ENCODE assay signal across 11 cellular contexts in the genomic region with DNA sequence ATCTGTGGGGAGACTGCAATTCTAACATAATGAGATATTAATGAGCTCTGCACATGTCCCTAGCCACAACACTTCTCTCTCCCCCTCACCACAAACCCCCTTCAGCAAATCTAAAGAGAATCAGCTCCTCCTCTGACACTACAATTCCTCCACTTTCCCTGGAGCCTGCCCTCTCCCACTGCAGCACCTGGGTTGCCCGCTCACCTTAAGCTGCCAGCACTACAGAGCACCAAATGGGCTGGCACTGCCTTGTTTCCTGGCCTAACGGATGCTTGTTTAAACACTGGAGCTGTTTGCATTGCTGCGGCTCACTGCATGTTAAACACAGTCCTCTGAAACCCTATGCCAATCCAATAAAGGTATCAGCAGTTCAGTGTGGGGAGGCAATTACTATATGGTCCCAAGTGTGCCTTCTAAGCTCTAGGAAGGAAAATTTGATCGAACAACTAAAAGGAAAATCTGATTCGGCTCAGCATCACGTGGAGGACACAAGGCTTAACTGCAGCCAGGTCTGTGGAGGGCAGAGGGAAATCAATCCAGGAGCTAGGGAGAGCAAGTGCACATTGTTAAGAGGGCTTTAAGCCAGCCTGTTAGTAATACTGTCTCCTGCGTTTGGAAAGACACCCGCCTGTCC.
DNase-seq lines count a peak whose midpoint lies in the region; ATAC-seq and TF ChIP-seq lines count a peak whose summit lies in the region.
"Had no signal": no experiment of that assay in that cellular context is flagged by ENCODE, and none has a peak within 500 bp of the region (broad histone marks: within the 10 kb centered on the region; RNA-seq: fewer than 3 reads in every experiment).

No MANE protein-coding gene starts in this region.

- 22 to 59% methylated on average over 8 of the region's 8 CpGs for whole genome bisulfite sequencing in esophagus squamous epithelium, 2 donors
- no CpG with 5 or more reads among the region's 8 CpGs for WGBS in trophoblast cell (ENCODE audit: extremely low coverage, insufficient coverage, insufficient read length)

- H3K18ac ChIP-seq in trophoblast cell (ENCODE audit: low read length) = no peak overlapping the region

- no peak overlapping the region for H4K8ac ChIP-seq in trophoblast cell (ENCODE audit: low read depth, low read length)

- no peaks in the 10 kb centered on the region for H3K27me3 ChIP-seq in esophagus squamous epithelium
- no peaks in the 10 kb centered on the region for H3K27me3 ChIP-seq in trophoblast cell (ENCODE audit: insufficient read depth, low read length)
- no peaks in the 10 kb centered on the region for H3K27me3 ChIP-seq in effector memory CD4-positive, alpha-beta T cell (replicated peaks; ENCODE audit: control insufficient read depth, insufficient read depth, low read length, poor library complexity, severe bottlenecking)

- peak overlapping the region; percentile 10 for H3K9ac ChIP-seq in trophoblast cell (ENCODE audit: low read length)

- H2AK5ac ChIP-seq in trophoblast cell (ENCODE audit: low read length) = no peak overlapping the region

- H3K79me1 ChIP-seq in trophoblast cell (ENCODE audit: low read length) = no peaks in the 10 kb centered on the region

- H3K23ac ChIP-seq in trophoblast cell (ENCODE audit: low read length) = no peak overlapping the region

- POLR2A ChIA-PET in HEK293 (lab: Yijun Ruan, JAX) = no interaction called here

- H3K27ac ChIP-seq in HEK293 (ENCODE audit: extremely low read depth, low read depth, low read length) (no peak overlapping the region), esophagus squamous epithelium (peak overlapping the region; percentile 59 to 77 (median 61)), trophoblast cell (ENCODE audit: low read depth, low read length) (no peak overlapping the region)
- no peak overlapping the region for H3K27ac ChIP-seq in effector memory CD4-positive, alpha-beta T cell (ENCODE audit: insufficient read depth, low read length, poor library complexity, severe bottlenecking)
- H3K27ac ChIP-seq: epithelial cell of prostate had no signal

- no peak for TF ChIP-seq POLR2A in esophagus squamous epithelium (IDR thresholded peaks at IDR 0.05)

- H3K79me2 ChIP-seq in trophoblast cell (ENCODE audit: control insufficient read depth, insufficient read depth, low read length, poor library complexity) = no peaks in the 10 kb centered on the region

- no peak overlapping the region for H2BK5ac ChIP-seq in trophoblast cell (ENCODE audit: low read depth, low read length, poor library complexity)

- H3K4me1 ChIP-seq in HEK293 (ENCODE audit: control insufficient read depth, insufficient read depth, low read length) = peaks cover 5% of the 10 kb centered on the region; the same call in 1 of the 2 replicates
- H3K4me1 ChIP-seq in esophagus squamous epithelium = peaks cover 15 to 48% (median 33%) of the 10 kb centered on the region in 3 donors
- peaks cover 4 to 7% of the 10 kb centered on the region in 2 experiments for H3K4me1 ChIP-seq in trophoblast cell (ENCODE audit: control insufficient read depth in 1 of 2, insufficient read depth in 2 of 2, low read length in 2 of 2)
- no peaks in the 10 kb centered on the region for H3K4me1 ChIP-seq in effector memory CD4-positive, alpha-beta T cell (ENCODE audit: control insufficient read depth, insufficient read depth, low read length, poor library complexity, severe bottlenecking)

- no peak overlapping the region for H3K4ac ChIP-seq in trophoblast cell (ENCODE audit: low read depth, low read length)

- H3K4me3 ChIP-seq in HEK293 (ENCODE audit: low read depth, low read length) (no peak overlapping the region), esophagus squamous epithelium (peak overlapping the region in 1 of 4 donors; percentile 15), trophoblast cell (ENCODE audit: low read depth, low read length) (no peak overlapping the region)
- no peak overlapping the region for H3K4me3 ChIP-seq in effector memory CD4-positive, alpha-beta T cell (ENCODE audit: insufficient read depth, low read depth, low read length, poor library complexity, severe bottlenecking)

- TF ChIP-seq CTCF in HEK293 (tag by site-specific recombination; IDR thresholded peaks at IDR 0.05) (no peak), esophagus squamous epithelium (IDR thresholded peaks at IDR 0.05) (no peak)

- H3K14ac ChIP-seq in trophoblast cell (ENCODE audit: low read length) = no peak overlapping the region

- no peak overlapping the region for H2BK120ac ChIP-seq in trophoblast cell (ENCODE audit: insufficient read depth, low read length, poor library complexity)

- no peak overlapping the region for H2BK12ac ChIP-seq in trophoblast cell (ENCODE audit: low read length)

- ATAC-seq in GM21381 (IDR thresholded peaks at IDR 0.05; ENCODE audit: unreplicated experiment) (no peak), GM19035 (IDR thresholded peaks at IDR 0.05; ENCODE audit: unreplicated experiment) (no peak)
- ATAC-seq: T-helper 17 cell had no signal

- DNase-seq in NCI-H345 treated with DMSO at 0.1 percent for 48 hours (lab: John Stamatoyannopoulos, UW; ENCODE audit: unreplicated experiment) (peak; percentile 90), esophagus squamous epithelium (lab: John Stamatoyannopoulos, UW) (no peak), trophoblast cell (no peak), activated gamma-delta T cell (lab: John Stamatoyannopoulos, UW) (no peak)
- no peak for DNase-seq in effector memory CD4-positive, alpha-beta T cell
- DNase-seq: activated naive CD4-positive, alpha-beta T cell treated with anti-CD3 and anti-CD28 coated beads, Interleukin-2, amount 50 U/mL, for 16 hours; T-helper 17 cell had no signal

- no peaks in the 10 kb centered on the region for H3K36me3 ChIP-seq in HEK293 (ENCODE audit: control insufficient read depth in 2 of 2, insufficient read depth in 1 of 2, low read length in 2 of 2)
- H3K36me3 ChIP-seq in esophagus squamous epithelium = no peaks in the 10 kb centered on the region
- no peaks in the 10 kb centered on the region for H3K36me3 ChIP-seq in trophoblast cell (ENCODE audit: control insufficient read depth in 1 of 2, insufficient read depth in 2 of 2, low read length in 2 of 2)
- no peaks in the 10 kb centered on the region for H3K36me3 ChIP-seq in effector memory CD4-positive, alpha-beta T cell (ENCODE audit: control insufficient read depth, insufficient read depth, low read length)

- intact Hi-C loops in esophagus squamous epithelium (cut with DNase I) = no loop called here

- H2AFZ ChIP-seq in trophoblast cell (ENCODE audit: insufficient read depth, low read length, poor library complexity) = no peak overlapping the region

- H3K9me3 ChIP-seq in HEK293 (ENCODE audit: control insufficient read depth, insufficient read depth, low read depth, low read length) (no peaks in the 10 kb centered on the region), esophagus squamous epithelium (no peaks in the 10 kb centered on the region), trophoblast cell (ENCODE audit: insufficient read depth, low read depth, low read length) (no peaks in the 10 kb centered on the region)
- no peaks in the 10 kb centered on the region for H3K9me3 ChIP-seq in effector memory CD4-positive, alpha-beta T cell (ENCODE audit: control insufficient read depth, low read length)

- H3K4me2 ChIP-seq in trophoblast cell (ENCODE audit: low read length) = no peak overlapping the region

- no peak overlapping the region for H4K91ac ChIP-seq in trophoblast cell (ENCODE audit: low read depth, low read length)

- CTCF ChIA-PET in HEK293 (lab: Yijun Ruan, JAX) = interaction anchor here (0.8 kb wide), 1 partner anchor 23 kb away, joined by 3 read pairs; no protein-coding TSS in a partner anchor

- H4K12ac ChIP-seq in trophoblast cell (ENCODE audit: low read depth, low read length) = no peak overlapping the region

TF ChIP-seq in HEK293, 187 proteins besides CTCF, POLR2A, EP300 and RAD21:
- TF ChIP-seq YY1 (tag by site-specific recombination; IDR thresholded peaks at IDR 0.05) = no peak
- TF ChIP-seq, protein P1, sequence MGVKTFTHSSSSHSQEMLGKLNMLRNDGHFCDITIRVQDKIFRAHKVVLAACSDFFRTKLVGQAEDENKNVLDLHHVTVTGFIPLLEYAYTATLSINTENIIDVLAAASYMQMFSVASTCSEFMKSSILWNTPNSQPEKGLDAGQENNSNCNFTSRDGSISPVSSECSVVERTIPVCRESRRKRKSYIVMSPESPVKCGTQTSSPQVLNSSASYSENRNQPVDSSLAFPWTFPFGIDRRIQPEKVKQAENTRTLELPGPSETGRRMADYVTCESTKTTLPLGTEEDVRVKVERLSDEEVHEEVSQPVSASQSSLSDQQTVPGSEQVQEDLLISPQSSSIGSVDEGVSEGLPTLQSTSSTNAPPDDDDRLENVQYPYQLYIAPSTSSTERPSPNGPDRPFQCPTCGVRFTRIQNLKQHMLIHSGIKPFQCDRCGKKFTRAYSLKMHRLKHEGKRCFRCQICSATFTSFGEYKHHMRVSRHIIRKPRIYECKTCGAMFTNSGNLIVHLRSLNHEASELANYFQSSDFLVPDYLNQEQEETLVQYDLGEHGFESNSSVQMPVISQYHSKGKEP (tag by site-specific recombination; IDR thresholded peaks at IDR 0.05) = peak; percentile 87
- TF ChIP-seq OSR2 (tag by site-specific recombination; IDR thresholded peaks at IDR 0.05) = peak; percentile 61
- 0 out of 2 replicates have a peak, but pooled peaks have one; percentile 48 for TF ChIP-seq OVOL3 (tag by site-specific recombination; IDR thresholded peaks at IDR 0.05)
- peak; percentile 54; the same call in 1 of the 2 replicates for TF ChIP-seq ZBTB17 (tag by site-specific recombination; IDR thresholded peaks at IDR 0.05)
- no peak for TF ChIP-seq ZNF76 (tag by site-specific recombination; IDR thresholded peaks at IDR 0.05; ENCODE audit: borderline replicate concordance, low read depth)
- TF ChIP-seq, protein P2, sequence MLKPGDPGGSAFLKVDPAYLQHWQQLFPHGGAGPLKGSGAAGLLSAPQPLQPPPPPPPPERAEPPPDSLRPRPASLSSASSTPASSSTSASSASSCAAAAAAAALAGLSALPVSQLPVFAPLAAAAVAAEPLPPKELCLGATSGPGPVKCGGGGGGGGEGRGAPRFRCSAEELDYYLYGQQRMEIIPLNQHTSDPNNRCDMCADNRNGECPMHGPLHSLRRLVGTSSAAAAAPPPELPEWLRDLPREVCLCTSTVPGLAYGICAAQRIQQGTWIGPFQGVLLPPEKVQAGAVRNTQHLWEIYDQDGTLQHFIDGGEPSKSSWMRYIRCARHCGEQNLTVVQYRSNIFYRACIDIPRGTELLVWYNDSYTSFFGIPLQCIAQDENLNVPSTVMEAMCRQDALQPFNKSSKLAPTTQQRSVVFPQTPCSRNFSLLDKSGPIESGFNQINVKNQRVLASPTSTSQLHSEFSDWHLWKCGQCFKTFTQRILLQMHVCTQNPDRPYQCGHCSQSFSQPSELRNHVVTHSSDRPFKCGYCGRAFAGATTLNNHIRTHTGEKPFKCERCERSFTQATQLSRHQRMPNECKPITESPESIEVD (tag by site-specific recombination; IDR thresholded peaks at IDR 0.05) = 0 out of 2 replicates have a peak, but pooled peaks have one; percentile 12

Comparison
In these comparisons a context has a peak if more than half of its experiments do, and no peak if none do; other contexts are left out.
1. H3K27ac ChIP-seq: peak in esophagus squamous epithelium (4 of 4); none in HEK293 (single experiment), trophoblast cell (single experiment) and effector memory CD4-positive, alpha-beta T cell (single experiment).